In the genomic region with DNA sequence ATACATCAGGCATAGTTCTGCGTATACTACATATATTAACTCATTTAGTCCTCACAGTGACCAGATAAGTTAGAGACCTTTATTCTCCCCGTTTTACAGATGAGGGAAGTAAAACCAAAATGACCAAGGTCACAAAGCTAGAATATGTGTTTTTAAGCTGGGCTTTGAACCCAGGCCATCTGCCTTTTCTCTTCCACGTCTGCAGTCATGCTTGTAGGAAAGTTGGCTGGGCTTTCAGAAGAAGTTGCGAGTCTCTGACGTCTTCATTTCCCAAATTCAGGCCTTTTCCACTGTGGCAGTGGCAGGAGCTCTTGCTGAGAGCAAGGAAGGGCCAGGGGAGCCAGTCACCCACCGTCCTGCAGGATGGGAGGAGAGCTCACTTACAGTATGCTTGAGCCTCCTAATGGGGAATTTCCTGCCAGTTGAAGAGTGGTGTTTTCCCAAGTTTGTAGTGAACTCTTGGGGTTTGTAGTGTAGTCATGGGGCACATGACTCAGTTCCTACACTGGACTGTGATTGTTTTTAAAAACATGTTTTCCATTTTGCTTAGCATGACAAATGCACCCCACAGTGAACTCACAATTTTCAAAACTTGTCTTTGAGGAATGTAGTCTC, we compare ENCODE assay signal across 8 cellular contexts. TPM values are rescaled to one million over a fixed set of nuclear protein-coding genes. Genes with fewer than 3 reads are reported as not detected.
DNase-seq lines count a peak whose midpoint lies in the region; ATAC-seq and TF ChIP-seq lines count a peak whose summit lies in the region.

No MANE protein-coding gene starts in this region.

- peaks cover 89% of the 10 kb centered on the region for H3K36me3 Mint-ChIP-seq in stimulated activated effector memory CD8-positive, alpha-beta T cell treated with anti-CD3 and anti-CD28 coated beads, Interleukin-12 subunit alpha, Interleukin-12 subunit beta, amount 100 ng/mL, for 72 hours

- H3K4me1 ChIP-seq in adrenal gland (replicated peaks in 1 of 2), result peaks cover 31 to 39% of the 10 kb centered on the region in 2 donors

- H3K36me3 ChIP-seq in adrenal gland (replicated peaks in 1 of 2), result peaks cover 0 to 31% of the 10 kb centered on the region in 2 donors

- peak overlapping the region; percentile 93 for H3K27ac Mint-ChIP-seq in stimulated activated effector memory CD8-positive, alpha-beta T cell treated with anti-CD3 and anti-CD28 coated beads, Interleukin-12 subunit alpha, Interleukin-12 subunit beta, amount 100 ng/mL, for 72 hours

- intact Hi-C loops in adrenal gland (cut with DNase I), result no loop called here

- no peak for TF ChIP-seq POLR2A in adrenal gland (IDR thresholded peaks at IDR 0.05)

- H3K27me3 ChIP-seq in adrenal gland, result no peaks in the 10 kb centered on the region

- no peak overlapping the region for H3K4me3 ChIP-seq in adrenal gland

- peaks cover 30% of the 10 kb centered on the region for H3K4me1 Mint-ChIP-seq in stimulated activated effector memory CD8-positive, alpha-beta T cell treated with anti-CD3 and anti-CD28 coated beads, Interleukin-12 subunit alpha, Interleukin-12 subunit beta, amount 100 ng/mL, for 72 hours

- peak; percentile 90 for ATAC-seq in stimulated activated effector memory CD8-positive, alpha-beta T cell treated with anti-CD3 and anti-CD28 coated beads, Interleukin-12 subunit alpha, Interleukin-12 subunit beta, amount 100 ng/mL, for 72 hours
- no peak for ATAC-seq in HG03039 (IDR thresholded peaks at IDR 0.05; ENCODE audit: unreplicated experiment)

- 38 to 61% (median 57%) methylated on average over 6 of the region's 6 CpGs for WGBS in adrenal gland, 4 donors

- TF ChIP-seq CTCF in adrenal gland (IDR thresholded peaks at IDR 0.05), result no peak

- H3K9me3 ChIP-seq in adrenal gland (replicated peaks in 1 of 3), result no peaks in the 10 kb centered on the region

- peak overlapping the region; percentile 30 for H3K4me3 Mint-ChIP-seq in stimulated activated effector memory CD8-positive, alpha-beta T cell treated with anti-CD3 and anti-CD28 coated beads, Interleukin-12 subunit alpha, Interleukin-12 subunit beta, amount 100 ng/mL, for 72 hours

- no peaks in the 10 kb centered on the region for H3K9me3 Mint-ChIP-seq in stimulated activated effector memory CD8-positive, alpha-beta T cell treated with anti-CD3 and anti-CD28 coated beads, Interleukin-12 subunit alpha, Interleukin-12 subunit beta, amount 100 ng/mL, for 72 hours

- peak; percentile 8 for DNase-seq in activated naive CD4-positive, alpha-beta T cell treated with Interleukin-2 at 50 U/mL for 16 hours
- no peak for DNase-seq in activated naive CD4-positive, alpha-beta T cell (lab: John Stamatoyannopoulos, UW)
- peak in 6 of 7 donors; percentile 47 to 68 (median 58) for DNase-seq in adrenal gland
- peak; percentile 42 for DNase-seq in iPS-NIHi11 (ENCODE audit: low spot score)
- no peak for DNase-seq in stimulated activated effector memory CD8-positive, alpha-beta T cell treated with anti-CD3 and anti-CD28 coated beads, Interleukin-12 subunit alpha, Interleukin-12 subunit beta, amount 100 ng/mL, for 72 hours (ENCODE audit: low spot score in 2 of 2)
- DNase-seq in SW480 (ENCODE audit: low spot score), result no peak
- no peak for DNase-seq in DMS79 (lab: John Stamatoyannopoulos, UW)

- H3K27ac ChIP-seq in adrenal gland, result peak overlapping the region; percentile 9 to 77 (median 64)

RNA-seq across cellular contexts. Expression of gene CYP17A1, which starts 34.2 kb away (rescaled TPM):
- total RNA-seq in adrenal gland, result over 10,000 TPM in 5 of 8 donors, 1,000 to 10,000 TPM in 3; 5,772 to 29,109 (median 14,288) TPM
- over 10,000 TPM in 2 of 3 donors, 1,000 to 10,000 TPM in 1; 2,313 to 37,742 (median 10,572) TPM for polyA plus RNA-seq in adrenal gland

RNA-seq across cellular contexts. Expression of gene BORCS7, which starts 51.0 kb away (rescaled TPM):
- total RNA-seq in adrenal gland, result 100 to 1,000 TPM in 2 of 8 donors, 10 to 100 TPM in 6; 49.7 to 154 (median 65.1) TPM
- 10 to 100 TPM; 46.9 to 90.8 (median 63.1) TPM for polyA plus RNA-seq in adrenal gland

RNA-seq across cellular contexts. Expression of gene WBP1L, which starts 59.3 kb away (rescaled TPM):
- total RNA-seq in adrenal gland, result 100 to 1,000 TPM in 7 of 8 donors, 10 to 100 TPM in 1; 77.4 to 231 (median 120) TPM
- 10 to 100 TPM; 38.5 to 48.5 (median 46.7) TPM for polyA plus RNA-seq in adrenal gland

Comparison
In these comparisons a context has a peak if more than half of its experiments do, and no peak if none do; other contexts are left out.
1. DNase-seq: peak in activated naive CD4-positive, alpha-beta T cell treated with Interleukin-2 at 50 U/mL for 16 hours (single experiment), adrenal gland (6 of 7) and iPS-NIHi11 (single experiment); none in activated naive CD4-positive, alpha-beta T cell (0 of 4), stimulated activated effector memory CD8-positive, alpha-beta T cell treated with anti-CD3 and anti-CD28 coated beads, Interleukin-12 subunit alpha, Interleukin-12 subunit beta, amount 100 ng/mL, for 72 hours (0 of 2), SW480 (single experiment) and DMS79 (single experiment).